ENCODE assay signal across 4 cellular contexts in the genomic region with DNA sequence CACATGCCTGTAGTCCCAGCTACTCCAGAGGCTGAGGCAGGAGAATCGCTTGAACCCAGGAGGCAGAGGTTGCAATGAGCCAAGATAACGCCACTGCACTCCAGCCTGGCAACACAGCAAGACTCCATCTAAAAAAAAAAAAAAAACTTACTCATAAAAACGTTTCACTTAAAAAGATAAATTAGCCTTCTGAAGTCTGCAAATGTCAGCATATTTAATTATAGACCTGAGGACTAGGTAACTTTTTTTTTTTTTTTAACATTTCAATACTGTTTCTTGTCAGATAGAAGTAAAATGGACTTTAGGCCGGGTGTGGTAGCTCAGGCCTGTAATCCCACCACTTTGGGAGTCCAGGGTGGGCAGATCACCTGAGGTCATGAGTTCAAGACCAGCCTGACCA. TPM values are rescaled to one million over a fixed set of nuclear protein-coding genes. Genes with fewer than 3 reads are reported as not detected.
"Had no signal": no experiment of that assay in that cellular context is flagged by ENCODE, and none has a peak within 500 bp of the region (broad histone marks: within the 10 kb centered on the region; RNA-seq: fewer than 3 reads in every experiment).

No MANE protein-coding gene starts in this region.

RNA-seq across cellular contexts. Expression of gene SLC25A2, which starts 13.1 kb away (rescaled TPM):
- total RNA-seq: kidney epithelial cell, left cardiac atrium, left ventricle myocardium superior had no signal
- polyA plus RNA-seq: keratinocyte had no signal
